In the genomic region with DNA sequence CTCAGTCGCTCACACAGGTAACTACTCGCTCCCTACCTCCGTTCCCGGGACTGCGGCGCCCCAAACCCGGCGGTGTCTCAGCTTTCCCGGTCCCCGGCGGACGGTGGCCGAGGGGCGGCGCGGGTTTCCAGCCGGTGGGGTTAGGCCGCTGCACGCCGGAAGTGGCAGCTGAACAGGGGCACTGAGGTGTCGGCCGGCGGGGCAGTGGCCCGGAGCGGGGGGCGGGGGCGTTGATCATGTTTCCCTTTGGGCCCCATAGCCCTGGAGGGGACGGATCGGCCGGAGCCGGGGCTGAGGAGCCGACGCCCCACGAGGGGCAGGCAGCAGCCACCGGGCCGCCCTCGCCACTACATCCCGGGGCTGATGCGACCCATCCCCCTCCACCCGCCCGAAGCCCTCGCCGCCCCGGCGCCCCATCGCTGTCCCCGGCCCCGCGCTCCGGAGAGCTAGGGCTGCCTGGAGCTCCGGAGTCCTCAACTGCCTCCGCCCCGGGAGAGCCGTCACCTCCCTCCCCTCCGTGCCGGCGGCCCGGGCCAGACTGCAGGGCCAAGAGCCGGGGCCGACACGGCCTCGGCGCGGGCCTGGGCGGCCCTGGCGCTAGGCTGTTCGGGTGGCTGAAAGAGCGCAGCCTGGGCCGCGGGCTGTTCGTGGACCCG, we compare ENCODE assay signal across 8 cellular contexts.
DNase-seq lines count a peak whose midpoint lies in the region; ATAC-seq and TF ChIP-seq lines count a peak whose summit lies in the region.

TSS of gene DCAF10 (plus strand) at position 167 of the 656 bp plus-strand sequence. CDS start at position 237, 70 bp downstream.

- peak within 1 kb of the TSS; percentile 92 for H3K4me3 ChIP-seq in effector memory CD4-positive, alpha-beta T cell (ENCODE audit: insufficient read depth, low read depth, low read length, poor library complexity, severe bottlenecking)

- ATAC-seq in HG03439 (IDR thresholded peaks at IDR 0.05; ENCODE audit: unreplicated experiment): peak; percentile 77
- peak; percentile 82 for ATAC-seq in memory B cell (ENCODE audit: low read depth)

- peak; percentile 63 for DNase-seq in GM19238 (ENCODE audit: insufficient read length, low spot score)
- DNase-seq in NCI-H748 (lab: John Stamatoyannopoulos, UW; ENCODE audit: unreplicated experiment): peak; percentile 87
- peak; percentile 99 for DNase-seq in activated CD8-positive, alpha-beta memory T cell treated with anti-CD3 and anti-CD28 coated beads for 24 hours
- DNase-seq in effector memory CD4-positive, alpha-beta T cell: peak; percentile 78 to 82 (median 80)
- DNase-seq in memory B cell (ENCODE audit: low spot score in 2 of 2): peak; percentile 92 to 98
- DNase-seq in stimulated activated CD8-positive, alpha-beta memory T cell treated with anti-CD3 and anti-CD28 coated beads, Interleukin-12 subunit alpha, Interleukin-12 subunit beta, amount 100 ng/mL, for 24 hours (ENCODE audit: extremely low read depth): peak; percentile 70

- H3K36me3 ChIP-seq in effector memory CD4-positive, alpha-beta T cell (ENCODE audit: control insufficient read depth, insufficient read depth, low read length): no peaks in the 10 kb centered on the region

- no peaks in the 10 kb centered on the region for H3K9me3 ChIP-seq in effector memory CD4-positive, alpha-beta T cell (ENCODE audit: control insufficient read depth, low read length)

- H3K27me3 ChIP-seq in effector memory CD4-positive, alpha-beta T cell (replicated peaks; ENCODE audit: control insufficient read depth, insufficient read depth, low read length, poor library complexity, severe bottlenecking): no peaks in the 10 kb centered on the region

- H3K9me3 Mint-ChIP-seq in memory B cell: no peaks in the 10 kb centered on the region

- H3K4me1 ChIP-seq in effector memory CD4-positive, alpha-beta T cell (ENCODE audit: control insufficient read depth, insufficient read depth, low read length, poor library complexity, severe bottlenecking): peaks cover 15% of the 10 kb centered on the region

- no peak for TF ChIP-seq CTCF in C4-2B (conservative IDR thresholded peaks at IDR 0.05)

- peaks cover 18% of the 10 kb centered on the region for H3K4me1 Mint-ChIP-seq in memory B cell

- H3K27ac ChIP-seq in C4-2B: peak within 1 kb of the TSS; percentile 96
- peak within 1 kb of the TSS; percentile 67 for H3K27ac ChIP-seq in effector memory CD4-positive, alpha-beta T cell (ENCODE audit: insufficient read depth, low read length, poor library complexity, severe bottlenecking)

- no peaks in the 10 kb centered on the region for H3K27me3 Mint-ChIP-seq in memory B cell

- H3K4me3 Mint-ChIP-seq in memory B cell: peak within 1 kb of the TSS; percentile 93

- H3K27ac Mint-ChIP-seq in memory B cell: peak within 1 kb of the TSS; percentile 84

- H3K36me3 Mint-ChIP-seq in memory B cell: peaks cover 8% of the 10 kb centered on the region

Comparison
In these comparisons a context has a peak if more than half of its experiments do, and no peak if none do; other contexts are left out.
1. Peak in every context shown above with its lines: DNase-seq, ATAC-seq, H3K4me3 ChIP-seq and H3K27ac ChIP-seq.